In the genomic region with DNA sequence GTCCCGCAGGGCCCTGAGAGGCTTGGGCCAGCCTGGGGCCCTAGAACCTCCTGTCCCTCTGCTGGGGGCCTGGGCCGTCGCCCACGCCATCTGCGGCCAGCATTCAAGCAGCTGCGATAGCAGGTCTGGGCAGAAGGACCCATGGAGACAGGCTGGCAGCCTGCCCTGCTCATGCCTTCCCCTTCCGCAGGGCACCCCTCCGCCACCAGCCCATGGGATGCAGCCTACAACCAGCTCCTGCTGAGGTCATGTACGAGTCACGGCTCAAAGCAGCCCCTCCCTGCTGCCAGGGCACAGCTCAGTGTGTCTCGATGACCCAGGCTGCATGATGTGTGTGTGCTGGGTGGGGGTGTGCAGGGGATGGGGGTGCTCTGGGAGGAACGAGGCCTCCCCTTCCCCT, we compare ENCODE assay signal across 15 cellular contexts. TPM values are rescaled to one million over a fixed set of nuclear protein-coding genes. Genes with fewer than 3 reads are reported as not detected.
DNase-seq lines count a peak whose midpoint lies in the region; ATAC-seq and TF ChIP-seq lines count a peak whose summit lies in the region.
"Had no signal": no experiment of that assay in that cellular context is flagged by ENCODE, and none has a peak within 500 bp of the region (broad histone marks: within the 10 kb centered on the region; RNA-seq: fewer than 3 reads in every experiment).

No MANE protein-coding gene starts in this region.

- POLR2A ChIA-PET in SK-N-SH (lab: Yijun Ruan, JAX): interaction anchor here (0.6 to 9.4 kb wide), 20 partner anchors 8 to 259 kb away, joined by 3 to 218 read pairs (median 6); a partner anchor contains a TSS

- H3K36me3 ChIP-seq in SK-N-SH (replicated peaks in 1 of 2; ENCODE audit: control insufficient read depth in 1 of 2, insufficient read depth in 2 of 2, low read length in 1 of 2) (no peaks in the 10 kb centered on the region), psoas muscle (ENCODE audit: insufficient read depth in 1 of 2, low read depth in 1 of 2) (no peaks in the 10 kb centered on the region), osteoblast (ENCODE audit: insufficient read depth, low read length) (no peaks in the 10 kb centered on the region)
- H3K36me3 ChIP-seq: pancreas, stomach had no signal

- H3K4me3 ChIP-seq in SK-N-SH (ENCODE audit: low read depth in 2 of 2, low read length in 1 of 2) (no peak overlapping the region), psoas muscle (no peak overlapping the region), osteoblast (ENCODE audit: insufficient read depth, low read length) (no peak overlapping the region)
- H3K4me3 ChIP-seq: pancreas, stomach had no signal

- H2AFZ ChIP-seq in SK-N-SH (ENCODE audit: low read depth): no peak overlapping the region
- no peak overlapping the region for H2AFZ ChIP-seq in osteoblast (ENCODE audit: low read length)

- ATAC-seq in psoas muscle (peak; percentile 40 to 71 (median 54)), GM19455 (IDR thresholded peaks at IDR 0.05; ENCODE audit: unreplicated experiment) (no peak)

- H3K9me3 ChIP-seq in SK-N-SH (no peaks in the 10 kb centered on the region), psoas muscle (no peaks in the 10 kb centered on the region), osteoblast (ENCODE audit: low read depth, low read length) (no peaks in the 10 kb centered on the region)
- H3K9me3 ChIP-seq: pancreas, stomach had no signal

- intact Hi-C loops in psoas muscle (cut with DNase I): no loop called here

- H3K9me2 ChIP-seq in SK-N-SH: no peaks in the 10 kb centered on the region

- TF ChIP-seq RAD21 in SK-N-SH (IDR thresholded peaks at IDR 0.05; ENCODE audit: low read length): peak; percentile 18

- peaks cover 0 to 83% of the 10 kb centered on the region in 2 experiments; a peak in 2 of 4 replicates for H3K4me1 ChIP-seq in SK-N-SH (ENCODE audit: control insufficient read depth in 1 of 2, insufficient read depth in 2 of 2, low read depth in 1 of 2, low read length in 1 of 2)
- peaks cover 64% of the 10 kb centered on the region for H3K4me1 ChIP-seq in psoas muscle
- H3K4me1 ChIP-seq in osteoblast (ENCODE audit: insufficient read depth, low read length): peaks cover 9% of the 10 kb centered on the region
- H3K4me1 ChIP-seq: pancreas had no signal

- H4K20me1 ChIP-seq in SK-N-SH (ENCODE audit: insufficient read depth): no peaks in the 10 kb centered on the region
- H4K20me1 ChIP-seq in osteoblast (ENCODE audit: insufficient read depth, low read length): no peaks in the 10 kb centered on the region

- CTCF ChIA-PET in SK-N-SH (lab: Yijun Ruan, JAX): interaction anchor here (0.7 to 9.8 kb wide), 12 partner anchors 10 to 116 kb away, joined by 3 to 205 read pairs (median 6); a partner anchor contains a TSS

- H3K4me2 ChIP-seq in SK-N-SH (no peak overlapping the region), osteoblast (ENCODE audit: insufficient read depth, low read length) (no peak overlapping the region)

- peak in 1 of 2 experiments; percentile 64; a peak in 2 of 4 replicates for TF ChIP-seq EP300 in SK-N-SH (IDR thresholded peaks at IDR 0.05; ENCODE audit: borderline replicate concordance in 1 of 2, low read depth in 1 of 2, low read length in 1 of 2)

- H3K27me3 ChIP-seq in SK-N-SH (ENCODE audit: insufficient read depth): no peaks in the 10 kb centered on the region
- no peaks in the 10 kb centered on the region for H3K27me3 ChIP-seq in psoas muscle (ENCODE audit: insufficient read depth in 3 of 3, low read length in 2 of 3)
- H3K27me3 ChIP-seq in osteoblast (ENCODE audit: insufficient read depth, low read length): no peaks in the 10 kb centered on the region
- H3K27me3 ChIP-seq: pancreas, stomach had no signal

- H3F3A ChIP-seq in SK-N-SH (replicated peaks; ENCODE audit: insufficient read depth): no peaks in the 10 kb centered on the region

- no peak for TF ChIP-seq CTCF in SK-N-SH (IDR thresholded peaks at IDR 0.05)
- TF ChIP-seq CTCF in psoas muscle (IDR thresholded peaks at IDR 0.05): no peak
- TF ChIP-seq CTCF in osteoblast (IDR thresholded peaks at IDR 0.05; ENCODE audit: extremely low read depth, low read depth, low read length): no peak

- WGBS in SK-N-SH (ENCODE audit: low lambda C conversion rate): 53% methylated on average over 5 of the region's 12 CpGs
- 24 to 48% (median 35%) methylated on average over 12 of the region's 12 CpGs for WGBS in psoas muscle, 3 donors

- peak; percentile 26 for DNase-seq in EL
- peak; percentile 85 for DNase-seq in SK-N-SH
- DNase-seq in globus pallidus (ENCODE audit: low spot score): peak; percentile 89
- peak; percentile 60 to 92 for DNase-seq in psoas muscle
- DNase-seq in osteoblast (ENCODE audit: insufficient read length, low spot score, missing footprints): no peak
- DNase-seq in GOT3 (lab: John Stamatoyannopoulos, UW): no peak
- DNase-seq in HPDE6-E6E7 (ENCODE audit: extremely low spot score): no peak
- DNase-seq: activated CD4-positive, alpha-beta T cell treated with anti-CD3 and anti-CD28 coated beads, Interleukin-2, amount 50 U/mL, for 4 hours; CD4-positive, alpha-beta memory T cell; Kasumi-1; stomach; T-helper 2 cell had no signal

- H3K9ac ChIP-seq in SK-N-SH: no peak overlapping the region

- H3K27ac ChIP-seq in SK-N-SH (ENCODE audit: low read depth in 2 of 2, low read length in 1 of 2) (peak overlapping the region in 1 of 2 experiments; percentile 100; a peak in 2 of 4 replicates), psoas muscle (peak overlapping the region; percentile 62), osteoblast (ENCODE audit: low read depth, low read length) (no peak overlapping the region)
- H3K27ac ChIP-seq: epithelial cell of prostate, pancreas, stomach had no signal

- H3K79me2 ChIP-seq in SK-N-SH (ENCODE audit: insufficient read depth) (no peaks in the 10 kb centered on the region), osteoblast (ENCODE audit: insufficient read depth, low read length) (no peaks in the 10 kb centered on the region)

TF ChIP-seq in SK-N-SH, 30 proteins besides CTCF, POLR2A, EP300 and RAD21:
- TF ChIP-seq, protein P1, sequence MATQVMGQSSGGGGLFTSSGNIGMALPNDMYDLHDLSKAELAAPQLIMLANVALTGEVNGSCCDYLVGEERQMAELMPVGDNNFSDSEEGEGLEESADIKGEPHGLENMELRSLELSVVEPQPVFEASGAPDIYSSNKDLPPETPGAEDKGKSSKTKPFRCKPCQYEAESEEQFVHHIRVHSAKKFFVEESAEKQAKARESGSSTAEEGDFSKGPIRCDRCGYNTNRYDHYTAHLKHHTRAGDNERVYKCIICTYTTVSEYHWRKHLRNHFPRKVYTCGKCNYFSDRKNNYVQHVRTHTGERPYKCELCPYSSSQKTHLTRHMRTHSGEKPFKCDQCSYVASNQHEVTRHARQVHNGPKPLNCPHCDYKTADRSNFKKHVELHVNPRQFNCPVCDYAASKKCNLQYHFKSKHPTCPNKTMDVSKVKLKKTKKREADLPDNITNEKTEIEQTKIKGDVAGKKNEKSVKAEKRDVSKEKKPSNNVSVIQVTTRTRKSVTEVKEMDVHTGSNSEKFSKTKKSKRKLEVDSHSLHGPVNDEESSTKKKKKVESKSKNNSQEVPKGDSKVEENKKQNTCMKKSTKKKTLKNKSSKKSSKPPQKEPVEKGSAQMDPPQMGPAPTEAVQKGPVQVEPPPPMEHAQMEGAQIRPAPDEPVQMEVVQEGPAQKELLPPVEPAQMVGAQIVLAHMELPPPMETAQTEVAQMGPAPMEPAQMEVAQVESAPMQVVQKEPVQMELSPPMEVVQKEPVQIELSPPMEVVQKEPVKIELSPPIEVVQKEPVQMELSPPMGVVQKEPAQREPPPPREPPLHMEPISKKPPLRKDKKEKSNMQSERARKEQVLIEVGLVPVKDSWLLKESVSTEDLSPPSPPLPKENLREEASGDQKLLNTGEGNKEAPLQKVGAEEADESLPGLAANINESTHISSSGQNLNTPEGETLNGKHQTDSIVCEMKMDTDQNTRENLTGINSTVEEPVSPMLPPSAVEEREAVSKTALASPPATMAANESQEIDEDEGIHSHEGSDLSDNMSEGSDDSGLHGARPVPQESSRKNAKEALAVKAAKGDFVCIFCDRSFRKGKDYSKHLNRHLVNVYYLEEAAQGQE (IDR thresholded peaks at IDR 0.05; ENCODE audit: low read depth, low read length): no peak
- TF ChIP-seq TEAD4 (IDR thresholded peaks at IDR 0.05; ENCODE audit: borderline replicate concordance, insufficient read depth) (no peak), MXI1 (IDR thresholded peaks at IDR 0.05; ENCODE audit: low read depth, low read length) (0 out of 2 replicates have a peak, but pooled peaks have one; percentile 24), FOXJ3 (CRISPR knock-in tag; IDR thresholded peaks at IDR 0.05) (peak; percentile 74; the same call in 1 of the 2 replicates)

RNA-seq across cellular contexts. Expression of a gene that starts 27.8 kb away (rescaled TPM):
- 24.3 and 25.8 TPM in 2 replicates for polyA plus RNA-seq in SK-N-SH (2012; rRNA removed)
- polyA plus RNA-seq in SK-N-SH (2012; cell fraction: cytosol; rRNA removed): 13.1 and 20.1 TPM in 2 replicates
- 14.4 and 15.6 TPM in 2 replicates for polyA plus RNA-seq in SK-N-SH (2012; cell fraction: nucleus; rRNA removed)
- total RNA-seq in psoas muscle: 10 to 100 TPM in 3 of 4 donors, 1 to 10 TPM in 1; 9.7 to 31.9 (median 17.1) TPM
- 10 to 100 TPM in 2 of 3 donors, 1 to 10 TPM in 1; 7.4 to 27.6 (median 15.7) TPM for polyA plus RNA-seq in psoas muscle
- 12.7 and 13.8 TPM in 2 replicates for total RNA-seq in osteoblast

RNA-seq across cellular contexts. Expression of a gene that starts 32.9 kb away (rescaled TPM):
- polyA plus RNA-seq in SK-N-SH (2012; rRNA removed): 3,173 and 3,642 TPM in 2 replicates
- 2,707 and 3,782 TPM in 2 replicates for polyA plus RNA-seq in SK-N-SH (2012; cell fraction: cytosol; rRNA removed)
- polyA plus RNA-seq in SK-N-SH (2012; cell fraction: nucleus; rRNA removed): 883 and 941 TPM in 2 replicates
- total RNA-seq in psoas muscle: 1,000 to 10,000 TPM; 1,113 to 1,294 (median 1,226) TPM
- 1,000 to 10,000 TPM; 2,395 to 2,767 (median 2,598) TPM for polyA plus RNA-seq in psoas muscle
- total RNA-seq in osteoblast: 824 and 862 TPM in 2 replicates

RNA-seq across cellular contexts. Expression of a gene that starts 45.2 kb away (rescaled TPM):
- polyA plus RNA-seq in SK-N-SH (2012; rRNA removed) (93.0 and 96.2 TPM in 2 replicates), psoas muscle (10 to 100 TPM; 19.9 to 59.3 (median 25.8) TPM)
- 44.0 and 62.5 TPM in 2 replicates for polyA plus RNA-seq in SK-N-SH (2012; cell fraction: cytosol; rRNA removed)
- 136 and 173 TPM in 2 replicates for polyA plus RNA-seq in SK-N-SH (2012; cell fraction: nucleus; rRNA removed)
- total RNA-seq in psoas muscle (10 to 100 TPM; 29.4 to 56.5 (median 38.5) TPM), osteoblast (35.7 and 37.6 TPM in 2 replicates)

RNA-seq across cellular contexts. Expression of a gene that starts 53.7 kb away (rescaled TPM):
- polyA plus RNA-seq in SK-N-SH (2012; rRNA removed): 22.1 and 31.5 TPM in 2 replicates
- 18.6 and 24.8 TPM in 2 replicates for polyA plus RNA-seq in SK-N-SH (2012; cell fraction: cytosol; rRNA removed)
- 13.5 and 18.1 TPM in 2 replicates for polyA plus RNA-seq in SK-N-SH (2012; cell fraction: nucleus; rRNA removed)
- 10 to 100 TPM; 11.2 to 22.9 (median 15.4) TPM for total RNA-seq in psoas muscle
- polyA plus RNA-seq in psoas muscle: 10 to 100 TPM; 26.4 to 40.6 (median 29.1) TPM
- 16.5 and 18.8 TPM in 2 replicates for total RNA-seq in osteoblast

RNA-seq across cellular contexts. Expression of a gene that starts 54.7 kb away (rescaled TPM):
- polyA plus RNA-seq in SK-N-SH (2012; rRNA removed): 64.1 and 88.3 TPM in 2 replicates
- polyA plus RNA-seq in SK-N-SH (2012; cell fraction: cytosol; rRNA removed): 45.6 and 58.3 TPM in 2 replicates
- 45.8 and 64.4 TPM in 2 replicates for polyA plus RNA-seq in SK-N-SH (2012; cell fraction: nucleus; rRNA removed)
- total RNA-seq in psoas muscle: 10 to 100 TPM in 3 of 4 donors, 1 to 10 TPM in 1; 9.5 to 15.9 (median 15.5) TPM
- polyA plus RNA-seq in psoas muscle: 10 to 100 TPM; 11.7 to 24.8 (median 12.3) TPM
- 38.7 and 44.2 TPM in 2 replicates for total RNA-seq in osteoblast

Comparison
In these comparisons a context has a peak if more than half of its experiments do, and no peak if none do; other contexts are left out.
1. DNase-seq: peak in EL (single experiment), SK-N-SH (single experiment), globus pallidus (single experiment) and psoas muscle (2 of 2); none in osteoblast (single experiment), GOT3 (single experiment) and HPDE6-E6E7 (single experiment).